13 cellular contexts compared by ENCODE assay signal in genomic region chr11:12170984-12171383, GRCh38.
DNase-seq lines count a peak whose midpoint lies in the region; ATAC-seq and TF ChIP-seq lines count a peak whose summit lies in the region.
"Had no signal": no experiment of that assay in that cellular context is flagged by ENCODE, and none has a peak within 500 bp of the region (broad histone marks: within the 10 kb centered on the region; RNA-seq: fewer than 3 reads in every experiment).

No MANE protein-coding gene starts in this region.

- H3K4me3 ChIP-seq in breast epithelium (no peak overlapping the region), choroid plexus epithelial cell (ENCODE audit: low read depth, low read length) (no peak overlapping the region), mucosa of rectum (ENCODE audit: low read length in 2 of 2) (no peak overlapping the region), uterus (no peak overlapping the region)

- POLR2A ChIA-PET in MCF 10A (lab: Yijun Ruan, JAX): interaction anchor here (0.9 to 3.4 kb wide), 2 partner anchors 12 to 47 kb away, joined by 3 to 11 read pairs; no protein-coding TSS in a partner anchor

- H3K27me3 ChIP-seq in breast epithelium (no peaks in the 10 kb centered on the region), mucosa of rectum (ENCODE audit: control insufficient read depth in 2 of 2, insufficient read depth in 2 of 2, low read length in 2 of 2) (no peaks in the 10 kb centered on the region), uterus (no peaks in the 10 kb centered on the region)
- H3K27me3 ChIP-seq: BE2C had no signal

- CTCF ChIA-PET in MCF 10A (lab: Yijun Ruan, JAX): interaction anchor here (1.6 kb wide), 1 partner anchor 110 kb away, joined by 4 read pairs; no protein-coding TSS in a partner anchor

- peaks cover 39% of the 10 kb centered on the region for H3K4me1 Mint-ChIP-seq in MCF 10A (ENCODE audit: insufficient read depth, unreplicated experiment)

- no peak overlapping the region for H3K4me3 Mint-ChIP-seq in MCF 10A (ENCODE audit: unreplicated experiment)

- DNase-seq in breast epithelium (ENCODE audit: low spot score in 2 of 2) (no peak), MCF 10A (ENCODE audit: unreplicated experiment) (no peak), choroid plexus epithelial cell (ENCODE audit: low read depth) (peak; percentile 90), uterus (peak; percentile 58 to 61), inferior parietal cortex (ENCODE audit: extremely low spot score) (no peak)
- DNase-seq in activated effector memory CD4-positive, alpha-beta T cell treated with Interleukin-2 at 50 U/mL for 16 hours: no peak
- DNase-seq: BE2C; effector CD8-positive, alpha-beta T cell; NCI-H526; T-helper 9 cell had no signal

- intact Hi-C loops in breast epithelium (cut with DNase I; ENCODE audit: low total_unique reads): no loop called here
- intact Hi-C loops in MCF 10A (cut with micrococcal nuclease): no loop called here
- intact Hi-C loops in uterus (cut with DNase I; ENCODE audit: low total_unique reads): no loop called here

- H3K27ac ChIP-seq in breast epithelium (peak overlapping the region; percentile 32 to 41), mucosa of rectum (ENCODE audit: low read depth in 2 of 2, low read length in 2 of 2) (peak overlapping the region; percentile 12 to 38), uterus (peak overlapping the region; percentile 67 to 73)

- no peak for ATAC-seq in GM18861 (IDR thresholded peaks at IDR 0.05; ENCODE audit: unreplicated experiment)
- ATAC-seq: HepG2 had no signal

- H3K4me1 ChIP-seq in breast epithelium: no peaks in the 10 kb centered on the region
- peaks cover 25 to 50% of the 10 kb centered on the region in 2 donors for H3K4me1 ChIP-seq in mucosa of rectum (ENCODE audit: control insufficient read depth in 2 of 2, insufficient read depth in 2 of 2, low read length in 2 of 2)
- H3K4me1 ChIP-seq in uterus: peaks cover 0 to 1% of the 10 kb centered on the region in 2 donors
- H3K4me1 ChIP-seq: BE2C had no signal

- TF ChIP-seq POLR2A in breast epithelium (IDR thresholded peaks at IDR 0.05) (no peak), uterus (IDR thresholded peaks at IDR 0.05) (no peak)

- H3K27me3 Mint-ChIP-seq in MCF 10A (ENCODE audit: insufficient read depth, unreplicated experiment): no peaks in the 10 kb centered on the region

- no peak overlapping the region for H3K27ac Mint-ChIP-seq in MCF 10A (ENCODE audit: low read depth, unreplicated experiment)

- TF ChIP-seq CTCF in breast epithelium (IDR thresholded peaks at IDR 0.05): no peak
- TF ChIP-seq CTCF in MCF 10A (IDR thresholded peaks at IDR 0.05; ENCODE audit: unreplicated experiment): no peak
- TF ChIP-seq CTCF in choroid plexus epithelial cell (conservative IDR thresholded peaks at IDR 0.05; ENCODE audit: low read depth, low read length): no peak
- TF ChIP-seq CTCF in uterus (IDR thresholded peaks at IDR 0.05): no peak

- H3K9me3 ChIP-seq in breast epithelium: no peaks in the 10 kb centered on the region
- no peaks in the 10 kb centered on the region for H3K9me3 ChIP-seq in mucosa of rectum (ENCODE audit: control insufficient read depth in 2 of 2, low read length in 2 of 2)
- H3K9me3 ChIP-seq in uterus: no peaks in the 10 kb centered on the region
- H3K9me3 ChIP-seq: BE2C had no signal

- H3K9me3 Mint-ChIP-seq in MCF 10A (ENCODE audit: unreplicated experiment): no peaks in the 10 kb centered on the region

- no peak overlapping the region for H3K9ac ChIP-seq in mucosa of rectum (ENCODE audit: low read depth in 1 of 2, low read length in 2 of 2)

- BruUV-seq in MCF 10A (replicated peaks; lab: Mats Ljungman, UMichigan): no TSS peak

- peaks cover 4% of the 10 kb centered on the region for H3K36me3 Mint-ChIP-seq in MCF 10A (ENCODE audit: insufficient read depth, unreplicated experiment)

- H3K36me3 ChIP-seq in breast epithelium (no peaks in the 10 kb centered on the region), mucosa of rectum (ENCODE audit: control insufficient read depth in 2 of 2, insufficient read depth in 2 of 2, low read length in 2 of 2) (peaks cover 6 to 11% of the 10 kb centered on the region in 2 donors), uterus (no peaks in the 10 kb centered on the region)
- H3K36me3 ChIP-seq: BE2C had no signal

Comparison
In these comparisons a context has a peak if more than half of its experiments do, and no peak if none do; other contexts are left out.
1. DNase-seq: peak in choroid plexus epithelial cell (single experiment) and uterus (2 of 2); none in breast epithelium (0 of 2), MCF 10A (single experiment), inferior parietal cortex (single experiment) and activated effector memory CD4-positive, alpha-beta T cell treated with Interleukin-2 at 50 U/mL for 16 hours (single experiment).
2. Peak in every context shown above with its lines, with median percentiles within 50 percentile points of each other: H3K27ac ChIP-seq.